2 cellular contexts compared by ENCODE assay signal in genomic region chr17:10843806-10844205, GRCh38.
TF ChIP-seq lines count a peak whose summit lies in the region.

No MANE protein-coding gene starts in this region.

TF ChIP-seq in SK-N-SH, 30 proteins besides CTCF, POLR2A, EP300 and RAD21 (continued from another document):
- TF ChIP-seq FOXM1 (IDR thresholded peaks at IDR 0.05; ENCODE audit: low read depth), result no peak
- no peak for TF ChIP-seq PBX3 (IDR thresholded peaks at IDR 0.05)
- TF ChIP-seq, protein P1, sequence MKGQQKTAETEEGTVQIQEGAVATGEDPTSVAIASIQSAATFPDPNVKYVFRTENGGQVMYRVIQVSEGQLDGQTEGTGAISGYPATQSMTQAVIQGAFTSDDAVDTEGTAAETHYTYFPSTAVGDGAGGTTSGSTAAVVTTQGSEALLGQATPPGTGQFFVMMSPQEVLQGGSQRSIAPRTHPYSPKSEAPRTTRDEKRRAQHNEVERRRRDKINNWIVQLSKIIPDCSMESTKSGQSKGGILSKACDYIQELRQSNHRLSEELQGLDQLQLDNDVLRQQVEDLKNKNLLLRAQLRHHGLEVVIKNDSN (IDR thresholded peaks at IDR 0.05; ENCODE audit: borderline replicate concordance, low read depth), result no peak
- no peak for TF ChIP-seq ELF1 (IDR thresholded peaks at IDR 0.05)
- TF ChIP-seq JUND (IDR thresholded peaks at IDR 0.05), result no peak

TF ChIP-seq in SK-N-SH treated with all-trans-retinoic acid at 6 μM for 48 hours, 23 proteins besides CTCF, POLR2A, EP300 and RAD21 (continued from another document):
- TF ChIP-seq ARNTL (CRISPR knock-in tag; IDR thresholded peaks at IDR 0.05; ENCODE audit: borderline replicate concordance, low read depth), result no peak
